ENCODE assay signal across 35 cellular contexts in genomic region chr19:56842421-56842820, GRCh38. TPM values are rescaled to one million over a fixed set of nuclear protein-coding genes. Genes with fewer than 3 reads are reported as not detected.
"Had no signal": no experiment of that assay in that cellular context is flagged by ENCODE, and none has a peak within 500 bp of the region (broad histone marks: within the 10 kb centered on the region; RNA-seq: fewer than 3 reads in every experiment).

No MANE protein-coding gene starts in this region.

- H3K79me2 ChIP-seq: hepatocyte had no signal

- H3K4me1 Mint-ChIP-seq: activated B cell treated with CpG ODN at 0.5 μM for 24 hours; activated naive CD4-positive, alpha-beta T cell treated with anti-CD3 and anti-CD28 coated beads, Interleukin-2, amount 50 U/mL, for 24 hours; activated naive CD8-positive, alpha-beta T cell treated with anti-CD3 and anti-CD28 coated beads for 36 hours; activated naive CD8-positive, alpha-beta T cell treated with anti-CD3 and anti-CD28 coated beads, Interleukin-2, amount 50 U/mL, for 24 hours; T-helper 17 cell had no signal

- H3K9me3 ChIP-seq: adrenal gland, body of pancreas, colonic mucosa, gastrocnemius medialis had no signal

- H3K4me2 ChIP-seq: hepatocyte had no signal

- H3K4me3 ChIP-seq: adrenal gland, body of pancreas, cardiac muscle cell, colonic mucosa, esophagus muscularis mucosa, gastrocnemius medialis, heart left ventricle, hepatocyte had no signal

- DNase-seq: activated B cell treated with CpG ODN at 0.5 μM for 24 hours; activated CD4-positive, alpha-beta T cell treated with anti-CD3 and anti-CD28 coated beads for 48 hours; activated CD4-positive, alpha-beta T cell treated with anti-CD3 and anti-CD28 coated beads, Interleukin-2, amount 50 U/mL, for 1 hour; activated CD4-positive, alpha-beta T cell treated with anti-CD3 and anti-CD28 coated beads, Interleukin-2, amount 50 U/mL, for 48 hours; activated CD8-positive, alpha-beta memory T cell treated with anti-CD3 and anti-CD28 coated beads for 24 hours; activated CD8-positive, alpha-beta T cell treated with anti-CD3 and anti-CD28 coated beads for 36 hours; activated effector memory CD4-positive, alpha-beta T cell treated with anti-CD3 and anti-CD28 coated beads, Interleukin-2, amount 50 U/mL, for 16 hours; activated naive CD4-positive, alpha-beta T cell treated with anti-CD3 and anti-CD28 coated beads for 36 hours; activated naive CD8-positive, alpha-beta T cell treated with anti-CD3 and anti-CD28 coated beads for 36 hours; activated naive CD8-positive, alpha-beta T cell treated with anti-CD3 and anti-CD28 coated beads, Interleukin-2, amount 50 U/mL, for 24 hours; activated T-cell treated with anti-CD3 and anti-CD28 coated beads, Interleukin-2, amount 50 U/mL, for 4 hours; adrenal gland; amygdala; aorta; body of pancreas; central memory CD4-positive, alpha-beta T cell; cerebellar nuclear complex; colonic mucosa; effector memory CD4-positive, alpha-beta T cell; erythroblast; foreskin keratinocyte; gastrocnemius medialis; glutamatergic neuron; heart left ventricle; T-helper 17 cell; T1000; WERI-Rb-1 had no signal

- ATAC-seq: activated CD4-positive, CD25-positive, alpha-beta regulatory T cell treated with anti-CD3 and anti-CD28 coated beads, Interleukin-2, amount 50 U/mL, for 24 hours; activated CD8-positive, alpha-beta T cell treated with anti-CD3 and anti-CD28 coated beads for 36 hours; activated naive CD8-positive, alpha-beta T cell treated with anti-CD3 and anti-CD28 coated beads, Interleukin-2, amount 50 U/mL, for 24 hours; activated T-cell treated with anti-CD3 and anti-CD28 coated beads, Interleukin-2, amount 50 U/mL, for 4 hours; body of pancreas; foreskin keratinocyte; gastrocnemius medialis; heart left ventricle; T-helper 17 cell had no signal

- H3K27ac Mint-ChIP-seq: activated B cell treated with CpG ODN at 0.5 μM for 24 hours; activated CD8-positive, alpha-beta T cell treated with anti-CD3 and anti-CD28 coated beads for 36 hours; activated naive CD4-positive, alpha-beta T cell treated with anti-CD3 and anti-CD28 coated beads for 36 hours; activated naive CD4-positive, alpha-beta T cell treated with anti-CD3 and anti-CD28 coated beads, Interleukin-2, amount 50 U/mL, for 24 hours; activated naive CD8-positive, alpha-beta T cell treated with anti-CD3 and anti-CD28 coated beads for 36 hours; activated naive CD8-positive, alpha-beta T cell treated with anti-CD3 and anti-CD28 coated beads, Interleukin-2, amount 50 U/mL, for 24 hours; activated T-helper 2 cell treated with anti-CD3 and anti-CD28 coated beads, Interferon-gamma antibody, Interleukin-2, Interleukin-4, amounts not matched to agents 10 μg/mL and 5 μg/mL and 100 μg/mL, durations not matched to agents 14 hours and 24 hours and 36 hours; T-helper 17 cell; T-helper 2 cell treated with Interferon-gamma antibody and Interleukin-4, amounts not matched to agents 5 μg/mL and 100 μg/mL, for 36 hours had no signal

- H3K4me1 ChIP-seq: adrenal gland, colonic mucosa, foreskin keratinocyte, gastrocnemius medialis had no signal

- H3K27ac ChIP-seq: body of pancreas, cardiac muscle cell, colonic mucosa, esophagus muscularis mucosa, foreskin keratinocyte, gastrocnemius medialis, heart left ventricle, hepatocyte, WERI-Rb-1 had no signal

- H2AFZ ChIP-seq: hepatocyte had no signal

- H3K27me3 ChIP-seq: adrenal gland, body of pancreas, cardiac muscle cell, colonic mucosa, esophagus muscularis mucosa, gastrocnemius medialis, hepatocyte had no signal

- H3K36me3 ChIP-seq: adrenal gland, cardiac muscle cell, colonic mucosa, esophagus muscularis mucosa, gastrocnemius medialis, heart left ventricle, WERI-Rb-1 had no signal

- H3K4me3 Mint-ChIP-seq: activated B cell treated with CpG ODN at 0.5 μM for 24 hours; activated CD8-positive, alpha-beta T cell treated with anti-CD3 and anti-CD28 coated beads for 36 hours; activated naive CD4-positive, alpha-beta T cell treated with anti-CD3 and anti-CD28 coated beads for 36 hours; activated naive CD4-positive, alpha-beta T cell treated with anti-CD3 and anti-CD28 coated beads, Interleukin-2, amount 50 U/mL, for 24 hours; activated naive CD8-positive, alpha-beta T cell treated with anti-CD3 and anti-CD28 coated beads for 36 hours; activated naive CD8-positive, alpha-beta T cell treated with anti-CD3 and anti-CD28 coated beads, Interleukin-2, amount 50 U/mL, for 24 hours; activated T-cell treated with anti-CD3 and anti-CD28 coated beads, Interleukin-2, amount 50 U/mL, for 4 hours; T-helper 17 cell; T-helper 2 cell treated with Interferon-gamma antibody and Interleukin-4, amounts not matched to agents 5 μg/mL and 100 μg/mL, for 36 hours had no signal

RNA-seq across cellular contexts. Expression of gene PEG3, which starts 1.9 kb away (rescaled TPM):
- total RNA-seq: activated B cell treated with CpG ODN at 0.5 μM for 24 hours; activated naive CD4-positive, alpha-beta T cell treated with anti-CD3 and anti-CD28 coated beads for 36 hours; activated T-helper 2 cell treated with anti-CD3 and anti-CD28 coated beads, Interferon-gamma antibody, Interleukin-2, Interleukin-4, amounts not matched to agents 10 μg/mL and 5 μg/mL and 100 μg/mL, durations not matched to agents 14 hours and 24 hours and 36 hours; cardiac muscle cell; hepatocyte; T-helper 17 cell had no signal
- polyA plus RNA-seq: cardiac muscle cell, hepatocyte had no signal

RNA-seq across cellular contexts. Expression of gene ZIM2, which starts 1.9 kb away (rescaled TPM):
- total RNA-seq: activated B cell treated with CpG ODN at 0.5 μM for 24 hours; activated CD8-positive, alpha-beta T cell treated with anti-CD3 and anti-CD28 coated beads for 36 hours; activated naive CD4-positive, alpha-beta T cell treated with anti-CD3 and anti-CD28 coated beads for 36 hours; activated naive CD8-positive, alpha-beta T cell treated with anti-CD3 and anti-CD28 coated beads for 36 hours; activated T-cell treated with anti-CD3 and anti-CD28 coated beads, Interleukin-2, amount 50 U/mL, for 4 hours; activated T-helper 2 cell treated with anti-CD3 and anti-CD28 coated beads, Interferon-gamma antibody, Interleukin-2, Interleukin-4, amounts not matched to agents 10 μg/mL and 5 μg/mL and 100 μg/mL, durations not matched to agents 14 hours and 24 hours and 36 hours; cardiac muscle cell; colonic mucosa; dermis microvascular lymphatic vessel endothelial cell; foreskin keratinocyte; hepatocyte; T-helper 17 cell had no signal
- polyA plus RNA-seq: aorta, cardiac muscle cell, foreskin keratinocyte, hepatocyte had no signal
